ENCODE assay signal across 11 cellular contexts in genomic region chr4:98565646-98566403, GRCh38.
A peak's percentile ranks its signal among the peaks of the same experiment; 100 is the strongest.
DNase-seq lines count a peak whose midpoint lies in the region; ATAC-seq and TF ChIP-seq lines count a peak whose summit lies in the region.
"Had no signal": no experiment of that assay in that cellular context is flagged by ENCODE, and none has a peak within 500 bp of the region (broad histone marks: within the 10 kb centered on the region; RNA-seq: fewer than 3 reads in every experiment).

No MANE protein-coding gene starts in this region.

- WGBS in mesodermal cell (ENCODE audit: insufficient coverage in 2 of 2), 2 experiments = 65 to 81% methylated on average over 2 to 3 of the region's 6 CpGs
- WGBS in thymus = 27% methylated on average over 6 of the region's 6 CpGs

- ATAC-seq in esophagus mucosa = no peak

- no peak for TF ChIP-seq CTCF in progenitor cell of endocrine pancreas (IDR thresholded peaks at IDR 0.05; ENCODE audit: unreplicated experiment)

- H3K4me1 Mint-ChIP-seq in progenitor cell of endocrine pancreas (ENCODE audit: low read depth) = peaks cover 3% of the 10 kb centered on the region

- H3K4me1 ChIP-seq in mesodermal cell (ENCODE audit: control insufficient read depth, insufficient read depth, low read length, poor library complexity, severe bottlenecking) = peaks cover 13% of the 10 kb centered on the region
- peaks cover 22% of the 10 kb centered on the region for H3K4me1 ChIP-seq in thymus (ENCODE audit: control insufficient read depth, insufficient read depth, low read length)

- no peak overlapping the region for H3K4me3 Mint-ChIP-seq in progenitor cell of endocrine pancreas (ENCODE audit: low read depth)
- H3K4me3 Mint-ChIP-seq: activated B cell treated with CpG ODN at 0.5 μM for 24 hours, immature natural killer cell had no signal

- no peak overlapping the region for H3K27ac Mint-ChIP-seq in progenitor cell of endocrine pancreas
- H3K27ac Mint-ChIP-seq: activated B cell treated with CpG ODN at 0.5 μM for 24 hours had no signal

- H3K36me3 Mint-ChIP-seq in progenitor cell of endocrine pancreas (ENCODE audit: insufficient read depth) = no peaks in the 10 kb centered on the region

- no peaks in the 10 kb centered on the region for H3K27me3 ChIP-seq in thymus (ENCODE audit: control insufficient read depth, insufficient read depth)

- H3K27me3 Mint-ChIP-seq in progenitor cell of endocrine pancreas = no peaks in the 10 kb centered on the region
- H3K27me3 Mint-ChIP-seq: activated B cell treated with CpG ODN at 0.5 μM for 24 hours had no signal

- peak; percentile 75 for DNase-seq in NCI-H2171 treated with DMSO at 0.1 percent for 48 hours (lab: John Stamatoyannopoulos, UW)
- DNase-seq in NCI-H2171 (lab: John Stamatoyannopoulos, UW) = no peak
- DNase-seq in progenitor cell of endocrine pancreas (ENCODE audit: low spot score, unreplicated experiment) = no peak
- DNase-seq in activated CD4-positive, alpha-beta T cell treated with anti-CD3 and anti-CD28 coated beads, Interleukin-2, amount 50 U/mL, for 1 hour = no peak
- DNase-seq: activated B cell treated with CpG ODN at 0.5 μM for 24 hours, immature natural killer cell, KBM-7 had no signal

- H3K27ac ChIP-seq in angular gyrus (ENCODE audit: low read depth, low read length) (peak overlapping the region; percentile 89), mesodermal cell (ENCODE audit: low read depth, low read length, severe bottlenecking) (peak overlapping the region; percentile 33), thymus (ENCODE audit: low read depth) (peak overlapping the region; percentile 36)

- no peaks in the 10 kb centered on the region for H3K36me3 ChIP-seq in mesodermal cell (ENCODE audit: control insufficient read depth, insufficient read depth, low read length)
- no peaks in the 10 kb centered on the region for H3K36me3 ChIP-seq in thymus (ENCODE audit: control insufficient read depth, insufficient read depth)

- no peak overlapping the region for H3K4me3 ChIP-seq in mesodermal cell (ENCODE audit: extremely low read depth, insufficient read depth, low read length, poor library complexity, severe bottlenecking)
- no peak overlapping the region for H3K4me3 ChIP-seq in thymus (ENCODE audit: low read length)

- H3K9me3 ChIP-seq in mesodermal cell (ENCODE audit: control insufficient read depth, low read length) = peaks cover 3% of the 10 kb centered on the region
- no peaks in the 10 kb centered on the region for H3K9me3 ChIP-seq in thymus (ENCODE audit: control insufficient read depth)

- no peaks in the 10 kb centered on the region for H3K9me3 Mint-ChIP-seq in progenitor cell of endocrine pancreas (ENCODE audit: low read depth)
- H3K9me3 Mint-ChIP-seq: activated B cell treated with CpG ODN at 0.5 μM for 24 hours, immature natural killer cell had no signal

Comparison
In these comparisons a context has a peak if more than half of its experiments do, and no peak if none do; other contexts are left out.
1. H3K27ac ChIP-seq: peak in every context shown above with its lines; median percentile 89 in angular gyrus; 36 in thymus; 33 in mesodermal cell.